Comparison of ENCODE assay signal across 8 cellular contexts in the genomic region with DNA sequence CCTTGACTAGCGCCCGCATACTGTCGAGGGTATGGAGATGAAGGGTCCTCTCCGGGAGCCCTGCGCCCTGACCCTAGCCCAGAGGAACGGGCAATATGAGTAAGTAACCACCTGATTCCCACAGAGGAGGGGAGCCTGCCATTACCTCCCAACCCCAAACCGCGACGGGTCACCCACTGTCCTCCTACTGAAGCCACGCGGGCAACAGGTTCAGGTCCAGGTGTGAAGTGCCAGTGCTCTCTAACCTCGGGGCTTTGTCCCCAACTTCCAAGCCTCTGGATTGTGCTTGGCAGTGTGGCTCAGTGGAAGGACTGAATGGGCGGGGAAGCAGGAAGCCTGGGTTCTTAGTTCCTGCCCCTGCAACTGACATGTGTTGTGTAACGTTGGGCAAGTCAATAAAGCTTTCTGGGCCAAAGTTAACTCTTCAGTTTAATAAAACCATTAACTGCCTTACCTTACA. TPM values are rescaled to one million over a fixed set of nuclear protein-coding genes. Genes with fewer than 3 reads are reported as not detected.
A peak's percentile ranks its signal among the peaks of the same experiment; 100 is the strongest.
DNase-seq lines count a peak whose midpoint lies in the region; ATAC-seq, FAIRE-seq and TF ChIP-seq lines count a peak whose summit lies in the region.

No MANE protein-coding gene starts in this region.

- ATAC-seq in heart right ventricle: peak; percentile 44 to 72 (median 58)
- ATAC-seq in sciatic nerve: peak; percentile 79

- H3K4me1 Mint-ChIP-seq in activated T-helper 1 cell treated with anti-CD3 and anti-CD28 coated beads, Interleukin-12 subunit alpha, Interleukin-12 subunit beta, Interleukin-2, Interleukin-4 antibody, amounts not matched to agents 30 ng/mL and 10 ng/mL and 1 ng/mL, durations not matched to agents 14 hours and 24 hours and 36 hours (ENCODE audit: low read depth): peaks cover 5% of the 10 kb centered on the region

- intact Hi-C loops in activated T-helper 1 cell treated with anti-CD3 and anti-CD28 coated beads, Interleukin-12 subunit alpha, Interleukin-12 subunit beta, Interleukin-2, Interleukin-4 antibody, amounts not matched to agents 30 ng/mL and 10 ng/mL and 1 ng/mL, durations not matched to agents 14 hours and 24 hours and 36 hours (cut with micrococcal nuclease): no loop called here
- intact Hi-C loops in heart right ventricle (cut with DNase I): no loop called here
- intact Hi-C loops in sciatic nerve (cut with DNase I): no loop called here

- no peak overlapping the region for H3K27ac Mint-ChIP-seq in activated T-helper 1 cell treated with anti-CD3 and anti-CD28 coated beads, Interleukin-12 subunit alpha, Interleukin-12 subunit beta, Interleukin-2, Interleukin-4 antibody, amounts not matched to agents 30 ng/mL and 10 ng/mL and 1 ng/mL, durations not matched to agents 14 hours and 24 hours and 36 hours

- H3K36me3 ChIP-seq in heart right ventricle: peaks cover 0 to 11% (median 0%) of the 10 kb centered on the region in 9 donors

- H3K36me3 Mint-ChIP-seq in activated T-helper 1 cell treated with anti-CD3 and anti-CD28 coated beads, Interleukin-12 subunit alpha, Interleukin-12 subunit beta, Interleukin-2, Interleukin-4 antibody, amounts not matched to agents 30 ng/mL and 10 ng/mL and 1 ng/mL, durations not matched to agents 14 hours and 24 hours and 36 hours (ENCODE audit: low read depth): peaks cover 2% of the 10 kb centered on the region

- H3K27me3 ChIP-seq in heart right ventricle: peaks cover 0 to 10% (median 0%) of the 10 kb centered on the region in 7 donors

- 4% methylated on average over 14 of the region's 14 CpGs for WGBS in heart right ventricle, 2 donors

- peak overlapping the region; percentile 66 for H3K4me3 Mint-ChIP-seq in activated T-helper 1 cell treated with anti-CD3 and anti-CD28 coated beads, Interleukin-12 subunit alpha, Interleukin-12 subunit beta, Interleukin-2, Interleukin-4 antibody, amounts not matched to agents 30 ng/mL and 10 ng/mL and 1 ng/mL, durations not matched to agents 14 hours and 24 hours and 36 hours

- no peaks in the 10 kb centered on the region for H3K9me3 Mint-ChIP-seq in activated T-helper 1 cell treated with anti-CD3 and anti-CD28 coated beads, Interleukin-12 subunit alpha, Interleukin-12 subunit beta, Interleukin-2, Interleukin-4 antibody, amounts not matched to agents 30 ng/mL and 10 ng/mL and 1 ng/mL, durations not matched to agents 14 hours and 24 hours and 36 hours

- DNase-seq in AG09309 (ENCODE audit: low read depth): no peak
- DNase-seq in GM19239 (ENCODE audit: insufficient read length, low spot score): no peak
- peak; percentile 56 for DNase-seq in HuH-7 (ENCODE audit: low spot score)
- DNase-seq in activated T-helper 1 cell treated with anti-CD3 and anti-CD28 coated beads, Interleukin-12 subunit alpha, Interleukin-12 subunit beta, Interleukin-2, Interleukin-4 antibody, amounts not matched to agents 30 ng/mL and 10 ng/mL and 1 ng/mL, durations not matched to agents 14 hours and 24 hours and 36 hours (ENCODE audit: low spot score): no peak
- peak in 1 of 2 donors; percentile 7 for DNase-seq in heart right ventricle
- DNase-seq in sciatic nerve (ENCODE audit: low spot score): no peak
- DNase-seq in iPS-NIHi11 (ENCODE audit: low spot score): no peak
- DNase-seq in stimulated activated CD4-positive, alpha-beta T cell treated with anti-CD3 and anti-CD28 coated beads, Interleukin-4, amount 100 ng/mL, for 24 hours: no peak

- peaks cover 0 to 13% (median 0%) of the 10 kb centered on the region in 9 donors for H3K4me1 ChIP-seq in heart right ventricle

- peaks cover 7% of the 10 kb centered on the region for H3K27me3 Mint-ChIP-seq in activated T-helper 1 cell treated with anti-CD3 and anti-CD28 coated beads, Interleukin-12 subunit alpha, Interleukin-12 subunit beta, Interleukin-2, Interleukin-4 antibody, amounts not matched to agents 30 ng/mL and 10 ng/mL and 1 ng/mL, durations not matched to agents 14 hours and 24 hours and 36 hours (ENCODE audit: insufficient read depth)

- peak overlapping the region in 8 of 10 donors; percentile 70 to 88 (median 78) for H3K27ac ChIP-seq in heart right ventricle

- peak overlapping the region; percentile 66 for H3K4me3 ChIP-seq in AG09309 (ENCODE audit: control insufficient read depth, low read depth, low read length)
- H3K4me3 ChIP-seq in heart right ventricle: peak overlapping the region; percentile 41 to 74 (median 64)

- TF ChIP-seq CTCF in AG09309 (IDR thresholded peaks at IDR 0.05; ENCODE audit: control insufficient read depth, insufficient read depth, low read depth, low read length, missing control alignments) (no peak), heart right ventricle (IDR thresholded peaks at IDR 0.05) (no peak)

- peak; percentile 74 for FAIRE-seq in GM19239 (lab: Jason Lieb, UNC)

- H3K9me3 ChIP-seq in heart right ventricle: no peaks in the 10 kb centered on the region

RNA-seq across cellular contexts. Expression of a gene that starts 0.7 kb away (rescaled TPM):
- total RNA-seq in activated T-helper 1 cell treated with anti-CD3 and anti-CD28 coated beads, Interleukin-12 subunit alpha, Interleukin-12 subunit beta, Interleukin-2, Interleukin-4 antibody, amounts not matched to agents 30 ng/mL and 10 ng/mL and 1 ng/mL, durations not matched to agents 14 hours and 24 hours and 36 hours: 3.8 and 4.1 TPM in 2 replicates
- total RNA-seq in heart right ventricle (10 to 100 TPM in 3 of 10 donors, 1 to 10 TPM in 7; 7.5 to 13.8 (median 9.0) TPM), sciatic nerve (21.4 TPM)
- polyA plus RNA-seq in heart right ventricle: 10 to 100 TPM in 1 of 2 donors, 1 to 10 TPM in 1; 6.9 to 11.2 TPM

RNA-seq across cellular contexts. Expression of a gene that starts 17.5 kb away (rescaled TPM):
- total RNA-seq in activated T-helper 1 cell treated with anti-CD3 and anti-CD28 coated beads, Interleukin-12 subunit alpha, Interleukin-12 subunit beta, Interleukin-2, Interleukin-4 antibody, amounts not matched to agents 30 ng/mL and 10 ng/mL and 1 ng/mL, durations not matched to agents 14 hours and 24 hours and 36 hours: not detected in 2 replicates
- total RNA-seq in heart right ventricle (10 to 100 TPM; 29.7 to 42.9 (median 33.1) TPM), sciatic nerve (50.3 TPM)
- polyA plus RNA-seq in heart right ventricle: 10 to 100 TPM in 1 of 2 donors, 1 to 10 TPM in 1; 6.3 to 10.1 TPM

Comparison
In these comparisons a context has a peak if more than half of its experiments do, and no peak if none do; other contexts are left out.
1. RNA of a gene that starts 17.5 kb away (total RNA-seq): 50.3 TPM in sciatic nerve (single experiment) and 29.7 to 42.9 TPM in heart right ventricle; not detected in activated T-helper 1 cell treated with anti-CD3 and anti-CD28 coated beads, Interleukin-12 subunit alpha, Interleukin-12 subunit beta, Interleukin-2, Interleukin-4 antibody, amounts not matched to agents 30 ng/mL and 10 ng/mL and 1 ng/mL, durations not matched to agents 14 hours and 24 hours and 36 hours; every median in the first group is over 10 times any median in the second.